Comparison of ENCODE assay signal across 1 cellular context in genomic region chr7:27245798-27246691, GRCh38.
TF ChIP-seq lines count a peak whose summit lies in the region.

No MANE protein-coding gene starts in this region.

TF ChIP-seq in GM23338, 12 proteins besides CTCF, POLR2A, EP300 and RAD21 (continued from another document):
- TF ChIP-seq REST (IDR thresholded peaks at IDR 0.05; ENCODE audit: unreplicated experiment) (no peak), STAT1 (IDR thresholded peaks at IDR 0.05; ENCODE audit: unreplicated experiment) (no peak), ETS1 (IDR thresholded peaks at IDR 0.05) (no peak), EZH2phosphoT487 (IDR thresholded peaks at IDR 0.05; ENCODE audit: unreplicated experiment) (peak; percentile 89), ZNF331 (CRISPR knock-in tag; IDR thresholded peaks at IDR 0.05; ENCODE audit: low read depth) (no peak), EZH2 (IDR thresholded peaks at IDR 0.05; ENCODE audit: low read depth, unreplicated experiment) (peak; percentile 94), JUNB (IDR thresholded peaks at IDR 0.05; ENCODE audit: unreplicated experiment) (no peak)
